ENCODE assay signal across 1 cellular context in genomic region chr18:71018816-71019215, GRCh38.
A peak's percentile ranks its signal among the peaks of the same experiment; 100 is the strongest.
TF ChIP-seq lines count a peak whose summit lies in the region.

No MANE protein-coding gene starts in this region.

TF ChIP-seq in endothelial cell of umbilical vein, 7 proteins besides CTCF, POLR2A, EP300 and RAD21:
- TF ChIP-seq GATA2 (IDR thresholded peaks at IDR 0.05; ENCODE audit: insufficient read depth, insufficient read length, low read depth, low read length) (peak; percentile 88), FOS (IDR thresholded peaks at IDR 0.05; ENCODE audit: borderline replicate concordance, insufficient read depth, low read length) (no peak), EZH2 (IDR thresholded peaks at IDR 0.05; ENCODE audit: borderline replicate concordance, low read depth, low read length, severe bottlenecking) (no peak), POLR2AphosphoS5 (IDR thresholded peaks at IDR 0.05; ENCODE audit: insufficient read depth, low read depth, low read length) (peak; percentile 32), JUN (IDR thresholded peaks at IDR 0.05; ENCODE audit: borderline replicate concordance, insufficient read depth, insufficient read length, low read depth) (peak; percentile 41)
